ENCODE assay signal across 20 cellular contexts in the genomic region with DNA sequence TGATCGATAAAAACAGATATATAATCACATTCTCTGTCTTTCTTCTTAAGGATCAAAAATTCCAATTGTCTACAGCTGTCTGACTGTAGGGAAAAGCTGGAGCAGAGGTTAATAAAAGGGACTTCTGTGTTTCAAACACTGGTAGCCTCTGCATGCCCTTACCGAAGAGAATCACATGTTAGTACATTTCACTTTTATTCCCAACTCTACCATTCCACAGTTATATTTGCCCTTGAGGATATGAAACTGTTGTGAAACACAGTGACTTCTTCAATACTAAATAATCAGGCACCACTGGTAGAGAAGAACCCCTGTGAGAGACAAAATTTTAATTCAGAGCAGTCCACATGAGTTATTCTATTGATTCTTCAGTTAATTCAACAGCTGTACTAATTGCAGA.
"Had no signal": no experiment of that assay in that cellular context is flagged by ENCODE, and none has a peak within 500 bp of the region (broad histone marks: within the 10 kb centered on the region; RNA-seq: fewer than 3 reads in every experiment).

No MANE protein-coding gene starts in this region.

- H3K36me3 ChIP-seq: gastrocnemius medialis, neutrophil, right atrium auricular region, stomach, thoracic aorta, transverse colon had no signal

- H3K4me3 ChIP-seq: coronary artery, gastrocnemius medialis, mucosa of descending colon, right atrium auricular region, stomach, thoracic aorta, transverse colon had no signal

- H3K27me3 ChIP-seq: gastrocnemius medialis, neutrophil, right atrium auricular region, stomach, transverse colon had no signal

- H3K9me3 ChIP-seq: gastrocnemius medialis, mucosa of descending colon, neutrophil, right atrium auricular region, stomach, thoracic aorta, transverse colon had no signal

- ATAC-seq: gastrocnemius medialis; left lobe of liver; mucosa of descending colon; naive thymus-derived CD8-positive, alpha-beta T cell had no signal

- H3K27ac ChIP-seq: coronary artery, gastrocnemius medialis, neutrophil, right atrium auricular region, stomach, thoracic aorta, transverse colon had no signal

- DNase-seq: effector CD4-positive, alpha-beta T cell; endodermal cell; gastrocnemius medialis; glutamatergic neuron; islet precursor cell; mammary epithelial cell; mucosa of descending colon; naive thymus-derived CD8-positive, alpha-beta T cell; posterior cingulate gyrus; small intestine; stimulated activated CD4-positive, alpha-beta T cell treated with anti-CD3 and anti-CD28 coated beads, Interleukin-12 subunit alpha, Interleukin-12 subunit beta, amount 100 ng/mL, for 4 hours; stimulated activated naive CD4-positive, alpha-beta T cell; stomach; substantia nigra; transverse colon had no signal
